21 cellular contexts compared by ENCODE assay signal in the genomic region with DNA sequence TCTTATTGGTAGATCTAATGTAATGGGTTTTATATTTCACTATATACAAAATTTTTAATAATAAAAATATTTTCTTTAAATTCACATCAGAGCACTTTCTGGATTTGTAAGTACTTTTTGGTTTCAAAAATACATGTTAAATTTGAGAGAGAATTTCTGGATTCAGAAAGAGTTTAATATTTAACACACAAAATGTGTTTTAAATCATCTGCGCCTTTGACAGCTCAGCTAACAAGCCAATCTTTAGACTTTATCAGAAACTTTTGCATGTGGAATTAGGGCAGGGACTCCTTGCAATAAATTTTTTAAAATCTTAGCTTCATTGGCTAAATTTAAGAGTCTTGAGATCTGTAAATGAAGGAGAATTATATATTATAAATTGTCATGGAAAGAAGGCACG. TPM values are rescaled to one million over a fixed set of nuclear protein-coding genes. Genes with fewer than 3 reads are reported as not detected.
"Had no signal": no experiment of that assay in that cellular context is flagged by ENCODE, and none has a peak within 500 bp of the region (broad histone marks: within the 10 kb centered on the region; RNA-seq: fewer than 3 reads in every experiment).

No MANE protein-coding gene starts in this region.

- H3K27ac ChIP-seq: adrenal gland had no signal

- DNase-seq: activated CD4-positive, alpha-beta T cell treated with anti-CD3 and anti-CD28 coated beads for 36 hours; activated CD8-positive, alpha-beta memory T cell treated with anti-CD3 and anti-CD28 coated beads, Interleukin-2, amount 50 U/mL, for 4 hours; activated CD8-positive, alpha-beta T cell treated with anti-CD3 and anti-CD28 coated beads for 36 hours; activated naive CD4-positive, alpha-beta T cell treated with anti-CD3 and anti-CD28 coated beads, Interleukin-2, amount 50 U/mL, for 16 hours; activated naive CD8-positive, alpha-beta T cell treated with anti-CD3 and anti-CD28 coated beads, Interleukin-2, amount 10 ng/mL, durations not matched to agents 7 days and 5 days; activated T-cell treated with anti-CD3 and anti-CD28 coated beads, Interleukin-2, amount 50 U/mL, for 72 hours; adrenal gland; aorta; central memory CD4-positive, alpha-beta T cell; Kasumi-1; KBM-7; NCI-H146; NCI-H187 treated with DMSO at 0.1 percent for 48 hours; NCI-H2081 treated with DMSO at 0.1 percent for 48 hours; NCI-H446; NCI-H524; PC-3; SHP77 treated with DMSO at 0.1 percent for 48 hours had no signal

- H3K9me3 ChIP-seq: adrenal gland had no signal

- FAIRE-seq: bronchial epithelial cell, TTC549 had no signal

- H3K4me3 Mint-ChIP-seq: activated CD4-positive, alpha-beta T cell treated with anti-CD3 and anti-CD28 coated beads for 36 hours; activated CD8-positive, alpha-beta T cell treated with anti-CD3 and anti-CD28 coated beads for 36 hours; activated naive CD8-positive, alpha-beta T cell treated with anti-CD3 and anti-CD28 coated beads, Interleukin-2, amount 10 ng/mL, durations not matched to agents 7 days and 5 days; activated T-cell treated with anti-CD3 and anti-CD28 coated beads, Interleukin-2, amount 50 U/mL, for 72 hours; T-helper 1 cell treated with Interleukin-12 subunit alpha and Interleukin-12 subunit beta and Interleukin-4 antibody, amounts not matched to agents 30 μg/mL and 1 μg/mL, for 36 hours had no signal

- H3K27ac Mint-ChIP-seq: activated CD4-positive, alpha-beta T cell treated with anti-CD3 and anti-CD28 coated beads for 36 hours; activated CD8-positive, alpha-beta T cell treated with anti-CD3 and anti-CD28 coated beads for 36 hours; activated naive CD8-positive, alpha-beta T cell treated with anti-CD3 and anti-CD28 coated beads, Interleukin-2, amount 10 ng/mL, durations not matched to agents 7 days and 5 days; activated T-cell treated with anti-CD3 and anti-CD28 coated beads, Interleukin-2, amount 50 U/mL, for 72 hours; T-helper 1 cell treated with Interleukin-12 subunit alpha and Interleukin-12 subunit beta and Interleukin-4 antibody, amounts not matched to agents 30 μg/mL and 1 μg/mL, for 36 hours had no signal

- ATAC-seq: activated CD4-positive, alpha-beta T cell treated with anti-CD3 and anti-CD28 coated beads for 36 hours; activated CD8-positive, alpha-beta T cell treated with anti-CD3 and anti-CD28 coated beads for 36 hours; activated T-cell treated with anti-CD3 and anti-CD28 coated beads, Interleukin-2, amount 50 U/mL, for 72 hours; PC-3 had no signal

- H3K4me1 Mint-ChIP-seq: activated naive CD8-positive, alpha-beta T cell treated with anti-CD3 and anti-CD28 coated beads, Interleukin-2, amount 10 ng/mL, durations not matched to agents 7 days and 5 days had no signal

- H3K4me3 ChIP-seq: adrenal gland had no signal

- H3K36me3 Mint-ChIP-seq: activated naive CD8-positive, alpha-beta T cell treated with anti-CD3 and anti-CD28 coated beads, Interleukin-2, amount 10 ng/mL, durations not matched to agents 7 days and 5 days had no signal

- H3K36me3 ChIP-seq: adrenal gland had no signal

- H3K27me3 ChIP-seq: adrenal gland had no signal

- H3K9me3 Mint-ChIP-seq: activated CD8-positive, alpha-beta T cell treated with anti-CD3 and anti-CD28 coated beads for 36 hours; activated naive CD8-positive, alpha-beta T cell treated with anti-CD3 and anti-CD28 coated beads, Interleukin-2, amount 10 ng/mL, durations not matched to agents 7 days and 5 days; T-helper 1 cell treated with Interleukin-12 subunit alpha and Interleukin-12 subunit beta and Interleukin-4 antibody, amounts not matched to agents 30 μg/mL and 1 μg/mL, for 36 hours had no signal

RNA-seq across cellular contexts. Expression of a gene that starts 32.7 kb away (rescaled TPM):
- total RNA-seq: activated naive CD8-positive, alpha-beta T cell treated with anti-CD3 and anti-CD28 coated beads, Interleukin-2, amount 10 ng/mL, durations not matched to agents 7 days and 5 days had no signal
